8 cellular contexts compared by ENCODE assay signal in genomic region chr4:170025523-170026252, GRCh38. TPM values are rescaled to one million over a fixed set of nuclear protein-coding genes. Genes with fewer than 3 reads are reported as not detected.
DNase-seq lines count a peak whose midpoint lies in the region; ATAC-seq and TF ChIP-seq lines count a peak whose summit lies in the region.

No MANE protein-coding gene starts in this region.

- no peaks in the 10 kb centered on the region for H3K27me3 ChIP-seq in CD8-positive, alpha-beta T cell (ENCODE audit: insufficient read depth, low read length)
- no peaks in the 10 kb centered on the region for H3K27me3 ChIP-seq in endocrine pancreas (ENCODE audit: control insufficient read depth, insufficient read depth, low read length)
- no peaks in the 10 kb centered on the region for H3K27me3 ChIP-seq in muscle layer of duodenum (ENCODE audit: low read depth, low read length)
- peaks cover 19% of the 10 kb centered on the region for H3K27me3 ChIP-seq in transverse colon

- H3K4me3 Mint-ChIP-seq in CD8-positive, alpha-beta T cell = peak overlapping the region; percentile 83
- H3K4me3 Mint-ChIP-seq in T-helper 2 cell treated with Interferon-gamma antibody and Interleukin-4, amounts not matched to agents 5 μg/mL and 100 μg/mL, for 36 hours = peak overlapping the region; percentile 71

- POLR2A ChIA-PET in CD8-positive, alpha-beta T cell (lab: Charles Lee) = interaction anchor here (1.1 kb wide), 1 partner anchor 21 kb away, joined by 3 read pairs; no protein-coding TSS in a partner anchor

- H3K27ac ChIP-seq in CD8-positive, alpha-beta T cell (ENCODE audit: low read depth, low read length) = no peak overlapping the region
- no peak overlapping the region for H3K27ac ChIP-seq in muscle layer of duodenum (ENCODE audit: low read length)
- H3K27ac ChIP-seq in transverse colon = peak overlapping the region; percentile 94 to 96 (median 96)

- TF ChIP-seq POLR2A in transverse colon (IDR thresholded peaks at IDR 0.05) = no peak

- no peaks in the 10 kb centered on the region for H3K9me3 Mint-ChIP-seq in CD8-positive, alpha-beta T cell
- peaks cover 5% of the 10 kb centered on the region for H3K9me3 Mint-ChIP-seq in T-helper 2 cell treated with Interferon-gamma antibody and Interleukin-4, amounts not matched to agents 5 μg/mL and 100 μg/mL, for 36 hours

- intact Hi-C loops in CD8-positive, alpha-beta T cell (cut with DNase I, micrococcal nuclease) = loop anchor here (1.0 to 5.0 kb wide), 11 partner anchors 268 to 1708 kb away; partner anchors contain the start of genes DDX60 (in 2 of the 2), CBR4 (in 1 of the 2), CLCN3 (in 1 of the 2) and DDX60L (in 1 of the 2)
- intact Hi-C loops in transverse colon (cut with DNase I; ENCODE audit: low total_unique reads) = loop anchor here (2.0 kb wide), 1 partner anchor 413 kb away; the partner anchor contains the start of gene NEK1

- WGBS in transverse colon (ENCODE audit: low coverage in 1 of 2), 2 donors = 15 to 19% methylated on average over 5 to 58 of the region's 74 CpGs

- no peaks in the 10 kb centered on the region for H3K9me3 ChIP-seq in CD8-positive, alpha-beta T cell (ENCODE audit: low read length)
- H3K9me3 ChIP-seq in endocrine pancreas (ENCODE audit: control insufficient read depth, low read length) = no peaks in the 10 kb centered on the region
- no peaks in the 10 kb centered on the region for H3K9me3 ChIP-seq in muscle layer of duodenum (ENCODE audit: control insufficient read depth in 1 of 2, low read length in 2 of 2)
- H3K9me3 ChIP-seq in transverse colon = no peaks in the 10 kb centered on the region

- no peak for ATAC-seq in CD8-positive, alpha-beta T cell
- no peak for ATAC-seq in GM21423 (IDR thresholded peaks at IDR 0.05; ENCODE audit: unreplicated experiment)

- peaks cover 5% of the 10 kb centered on the region for H3K4me1 ChIP-seq in CD8-positive, alpha-beta T cell (ENCODE audit: insufficient read depth, low read length)
- H3K4me1 ChIP-seq in endocrine pancreas (ENCODE audit: control insufficient read depth, insufficient read depth, low read length) (no peaks in the 10 kb centered on the region), muscle layer of duodenum (ENCODE audit: control insufficient read depth in 1 of 2, insufficient read depth in 2 of 2, low read length in 2 of 2) (peaks cover 0 to 12% of the 10 kb centered on the region in 2 donors), transverse colon (peaks cover 0 to 12% (median 10%) of the 10 kb centered on the region in 4 donors)

- H3K9ac ChIP-seq in endocrine pancreas (ENCODE audit: control insufficient read depth, insufficient read depth, low read length) = peak overlapping the region; percentile 72

- in situ Hi-C loops in transverse colon (cut with MboI; ENCODE audit: low pct_ligation_motif_present in 1 of 4, low pct_unique_long_range_greater_than_20kb in 1 of 4, low sequenced_read_pairs in 3 of 4) = loop anchor here in 3 of 4 donors (25.0 kb wide), 2 partner anchors 388 to 413 kb away; partner anchors contain the start of genes CLCN3 (in 2 of the 3) and NEK1 (in 2 of the 3)

- H3K36me3 Mint-ChIP-seq in CD8-positive, alpha-beta T cell = peaks cover 6% of the 10 kb centered on the region
- H3K36me3 Mint-ChIP-seq in T-helper 2 cell treated with Interferon-gamma antibody and Interleukin-4, amounts not matched to agents 5 μg/mL and 100 μg/mL, for 36 hours (ENCODE audit: low read depth) = no peaks in the 10 kb centered on the region

- H3K4me3 ChIP-seq in CD8-positive, alpha-beta T cell (ENCODE audit: low read depth, low read length) = peak overlapping the region; percentile 41
- H3K4me3 ChIP-seq in endocrine pancreas (ENCODE audit: control insufficient read depth, insufficient read depth, low read length) (peak overlapping the region; percentile 35), muscle layer of duodenum (ENCODE audit: low read depth in 1 of 2, low read length in 2 of 2) (peak overlapping the region; percentile 43 to 89), transverse colon (peak overlapping the region; percentile 68 to 88 (median 74))

- H3K27ac Mint-ChIP-seq in CD8-positive, alpha-beta T cell = no peak overlapping the region
- H3K27ac Mint-ChIP-seq in T-helper 2 cell treated with Interferon-gamma antibody and Interleukin-4, amounts not matched to agents 5 μg/mL and 100 μg/mL, for 36 hours = no peak overlapping the region

- H3K4me1 Mint-ChIP-seq in CD8-positive, alpha-beta T cell (ENCODE audit: low read depth) = peaks cover 17% of the 10 kb centered on the region
- H3K4me1 Mint-ChIP-seq in T-helper 2 cell treated with Interferon-gamma antibody and Interleukin-4, amounts not matched to agents 5 μg/mL and 100 μg/mL, for 36 hours (ENCODE audit: low read depth) = peaks cover 3% of the 10 kb centered on the region

- peaks cover 2% of the 10 kb centered on the region for H3K27me3 Mint-ChIP-seq in CD8-positive, alpha-beta T cell (ENCODE audit: low read depth)
- H3K27me3 Mint-ChIP-seq in T-helper 2 cell treated with Interferon-gamma antibody and Interleukin-4, amounts not matched to agents 5 μg/mL and 100 μg/mL, for 36 hours (ENCODE audit: low read depth) = peaks cover 62% of the 10 kb centered on the region

- TF ChIP-seq EP300 in transverse colon (IDR thresholded peaks at IDR 0.05; ENCODE audit: low read depth) = no peak

- CTCF ChIA-PET in CD8-positive, alpha-beta T cell (lab: Charles Lee) = no interaction called here

- DNase-seq in CD8-positive, alpha-beta T cell = peak in 3 of 7 experiments; percentile 3 to 16 (median 14)
- no peak for DNase-seq in T-helper 2 cell treated with Interferon-gamma antibody and Interleukin-4, amounts not matched to agents 5 μg/mL and 100 μg/mL, for 36 hours (ENCODE audit: low spot score)
- DNase-seq in transverse colon (peak; percentile 11), ecto neural progenitor cell (ENCODE audit: low spot score) (no peak), NCI-H128 (lab: John Stamatoyannopoulos, UW; ENCODE audit: unreplicated experiment) (no peak)

- H3K36me3 ChIP-seq in CD8-positive, alpha-beta T cell (ENCODE audit: insufficient read depth, low read length) = no peaks in the 10 kb centered on the region
- H3K36me3 ChIP-seq in endocrine pancreas (ENCODE audit: control insufficient read depth, insufficient read depth, low read length) (no peaks in the 10 kb centered on the region), muscle layer of duodenum (ENCODE audit: control insufficient read depth in 1 of 2, insufficient read depth in 2 of 2, low read length in 2 of 2) (no peaks in the 10 kb centered on the region), transverse colon (no peaks in the 10 kb centered on the region)

- TF ChIP-seq CTCF in CD8-positive, alpha-beta T cell (IDR thresholded peaks at IDR 0.05) = no peak
- TF ChIP-seq CTCF in transverse colon (IDR thresholded peaks at IDR 0.05) = no peak

RNA-seq across cellular contexts. Expression of gene MFAP3L, which starts 0.5 kb away (rescaled TPM):
- total RNA-seq in CD8-positive, alpha-beta T cell = 1 to 10 TPM; 1.4 TPM
- 10 to 100 TPM in 1 of 4 donors, 1 to 10 TPM in 2, under 1 TPM in 1; 0.60 to 25.4 (median 3.6) TPM for total RNA-seq in transverse colon

Comparison
In these comparisons a context has a peak if more than half of its experiments do, and no peak if none do; other contexts are left out.
1. H3K27ac ChIP-seq: peak in transverse colon (4 of 4); none in CD8-positive, alpha-beta T cell (single experiment) and muscle layer of duodenum (single experiment).
2. Peak in every context shown above with its lines, with median percentiles within 50 percentile points of each other: H3K4me3 ChIP-seq.